In the genomic region with DNA sequence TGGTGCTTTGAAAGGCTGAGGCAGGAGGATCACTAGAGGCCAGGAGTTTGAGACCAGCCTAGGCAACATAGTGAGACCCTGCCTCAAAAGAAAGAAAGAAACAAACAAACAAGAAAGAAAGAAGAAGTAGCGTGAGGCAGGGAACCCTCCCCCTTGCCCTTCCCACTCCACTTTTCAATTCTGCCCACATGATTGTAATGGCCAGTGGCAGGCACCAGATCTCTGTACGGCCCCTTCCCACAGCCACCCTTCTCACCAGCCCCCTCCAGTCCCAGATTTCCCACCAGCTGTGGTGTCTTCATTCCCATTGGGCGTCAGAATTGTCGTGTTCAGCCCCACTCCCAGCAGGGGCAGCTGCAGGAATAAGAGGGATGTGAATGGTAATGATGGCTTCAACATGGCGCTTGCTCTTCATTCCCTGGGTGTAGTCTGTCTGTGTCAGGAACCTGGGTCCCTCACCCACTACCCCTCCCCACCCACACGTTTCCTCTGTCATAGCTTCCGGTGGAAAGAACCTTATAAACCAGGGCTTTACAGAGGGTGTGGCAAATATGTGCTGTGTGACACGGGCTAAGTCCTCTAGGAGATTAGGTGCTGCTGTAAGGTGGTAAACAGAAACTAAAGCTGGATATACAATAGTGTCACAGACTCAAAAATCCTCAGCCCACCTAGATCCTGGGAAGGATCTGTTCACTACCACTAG, we compare ENCODE assay signal across 10 cellular contexts. TPM values are rescaled to one million over a fixed set of nuclear protein-coding genes. Genes with fewer than 3 reads are reported as not detected.
DNase-seq lines count a peak whose midpoint lies in the region; ATAC-seq and TF ChIP-seq lines count a peak whose summit lies in the region.
"Had no signal": no experiment of that assay in that cellular context is flagged by ENCODE, and none has a peak within 500 bp of the region (broad histone marks: within the 10 kb centered on the region; RNA-seq: fewer than 3 reads in every experiment).

Gene IL2RG, minus strand, starts transcription at position 437 of the 703 bp plus-strand sequence. Its CDS starts 38 bp downstream, at position 399.

- POLR2A ChIA-PET in CD4-positive, alpha-beta T cell (lab: Charles Lee): interaction anchor here (1.0 to 4.3 kb wide), 16 partner anchors 9 to 422 kb away, joined by 3 to 106 read pairs (median 12); partner anchors contain the start of genes FOXO4, MED12, NONO and OGT

- peak within 1 kb of the TSS; percentile 98 for H3K4me3 Mint-ChIP-seq in CD4-positive, alpha-beta T cell
- peak within 1 kb of the TSS; percentile 99 for H3K4me3 Mint-ChIP-seq in activated CD8-positive, alpha-beta memory T cell treated with anti-CD3 and anti-CD28 coated beads, Interleukin-2, amount 10 ng/mL, durations not matched to agents 7 days and 5 days
- H3K4me3 Mint-ChIP-seq in osteocyte (ENCODE audit: unreplicated experiment) (no peak within 1 kb of the TSS), chondrocyte (ENCODE audit: unreplicated experiment) (no peak within 1 kb of the TSS)

- peak within 1 kb of the TSS; percentile 96 for H3K27ac ChIP-seq in CD4-positive, alpha-beta T cell (ENCODE audit: low read depth, low read length)
- H3K27ac ChIP-seq in muscle layer of duodenum (ENCODE audit: low read length) (peak within 1 kb of the TSS; percentile 63), testis (no peak within 1 kb of the TSS)
- H3K27ac ChIP-seq: epithelial cell of prostate had no signal

- peak within 1 kb of the TSS; percentile 99 for H3K27ac Mint-ChIP-seq in CD4-positive, alpha-beta T cell
- peak within 1 kb of the TSS; percentile 99 for H3K27ac Mint-ChIP-seq in activated CD8-positive, alpha-beta memory T cell treated with anti-CD3 and anti-CD28 coated beads, Interleukin-2, amount 10 ng/mL, durations not matched to agents 7 days and 5 days
- H3K27ac Mint-ChIP-seq in osteocyte (ENCODE audit: unreplicated experiment) (no peak within 1 kb of the TSS), chondrocyte (ENCODE audit: unreplicated experiment) (no peak within 1 kb of the TSS)

- DNase-seq in CD4-positive, alpha-beta T cell: peak; percentile 56 to 83 (median 66)
- peak; percentile 4 for DNase-seq in KG1 (lab: John Stamatoyannopoulos, UW)
- peak; percentile 88 for DNase-seq in activated CD8-positive, alpha-beta memory T cell treated with anti-CD3 and anti-CD28 coated beads, Interleukin-2, amount 10 ng/mL, durations not matched to agents 7 days and 5 days
- no peak for DNase-seq in testis
- no peak for DNase-seq in osteocyte (ENCODE audit: extremely low spot score, unreplicated experiment)
- DNase-seq in chondrocyte (ENCODE audit: low spot score): no peak

- intact Hi-C loops in CD4-positive, alpha-beta T cell (cut with DNase I, micrococcal nuclease): loop anchor here (1.0 to 5.0 kb wide), 3 partner anchors 10 to 421 kb away; partner anchors contain the start of genes OGT (in 1 of the 2) and TAF1 (in 1 of the 2)
- intact Hi-C loops in testis (cut with DNase I; ENCODE audit: low total_unique reads): no loop called here

- H3K36me3 Mint-ChIP-seq in CD4-positive, alpha-beta T cell (ENCODE audit: low read depth): peaks cover 58% of the 10 kb centered on the region
- peaks cover 49% of the 10 kb centered on the region for H3K36me3 Mint-ChIP-seq in activated CD8-positive, alpha-beta memory T cell treated with anti-CD3 and anti-CD28 coated beads, Interleukin-2, amount 10 ng/mL, durations not matched to agents 7 days and 5 days
- no peaks in the 10 kb centered on the region for H3K36me3 Mint-ChIP-seq in osteocyte (ENCODE audit: unreplicated experiment)
- no peaks in the 10 kb centered on the region for H3K36me3 Mint-ChIP-seq in chondrocyte (ENCODE audit: low read depth)

- no peak for TF ChIP-seq CTCF in CD4-positive, alpha-beta T cell (IDR thresholded peaks at IDR 0.05)
- TF ChIP-seq CTCF in testis (IDR thresholded peaks at IDR 0.05): no peak
- no peak for TF ChIP-seq CTCF in osteocyte (IDR thresholded peaks at IDR 0.05)
- no peak for TF ChIP-seq CTCF in chondrocyte (IDR thresholded peaks at IDR 0.05)

- no peaks in the 10 kb centered on the region for H3K36me3 ChIP-seq in muscle layer of duodenum (ENCODE audit: control insufficient read depth in 1 of 2, insufficient read depth in 2 of 2, low read length in 2 of 2)
- H3K36me3 ChIP-seq in testis (ENCODE audit: low read depth, missing control alignments): no peaks in the 10 kb centered on the region

- CTCF ChIA-PET in CD4-positive, alpha-beta T cell (lab: Charles Lee): interaction anchor here (1.4 to 4.1 kb wide), 3 partner anchors 9 to 18 kb away, joined by 3 to 23 read pairs (median 22); no protein-coding TSS in a partner anchor
- CTCF ChIA-PET in activated CD8-positive, alpha-beta memory T cell treated with anti-CD3 and anti-CD28 coated beads, Interleukin-2, amount 10 ng/mL, durations not matched to agents 7 days and 5 days (lab: Charles Lee): interaction anchor here (0.7 to 1.7 kb wide), 4 partner anchors 10 to 18 kb away, joined by 3 to 10 read pairs (median 4); no protein-coding TSS in a partner anchor

- H3K9me3 ChIP-seq in CD4-positive, alpha-beta T cell (ENCODE audit: control insufficient read depth, low read length): no peaks in the 10 kb centered on the region
- H3K9me3 ChIP-seq in muscle layer of duodenum (ENCODE audit: control insufficient read depth in 1 of 2, low read length in 2 of 2): no peaks in the 10 kb centered on the region
- H3K9me3 ChIP-seq in testis: no peaks in the 10 kb centered on the region

- TF ChIP-seq POLR2A in testis (IDR thresholded peaks at IDR 0.05): no peak

- no peaks in the 10 kb centered on the region for H3K27me3 ChIP-seq in CD4-positive, alpha-beta T cell (ENCODE audit: control insufficient read depth, insufficient read depth, low read length)
- H3K27me3 ChIP-seq in muscle layer of duodenum (ENCODE audit: low read depth, low read length): no peaks in the 10 kb centered on the region
- H3K27me3 ChIP-seq in testis: no peaks in the 10 kb centered on the region

- no peaks in the 10 kb centered on the region for H3K9me3 Mint-ChIP-seq in CD4-positive, alpha-beta T cell
- H3K9me3 Mint-ChIP-seq in activated CD8-positive, alpha-beta memory T cell treated with anti-CD3 and anti-CD28 coated beads, Interleukin-2, amount 10 ng/mL, durations not matched to agents 7 days and 5 days (ENCODE audit: low read depth): no peaks in the 10 kb centered on the region
- H3K9me3 Mint-ChIP-seq in osteocyte (ENCODE audit: unreplicated experiment) (no peaks in the 10 kb centered on the region), chondrocyte (ENCODE audit: low read depth) (no peaks in the 10 kb centered on the region)

- ATAC-seq in CD4-positive, alpha-beta T cell (ENCODE audit: poor library complexity): peak; percentile 81
- peak; percentile 87 for ATAC-seq in GM21367 (IDR thresholded peaks at IDR 0.05; ENCODE audit: unreplicated experiment)
- peak; percentile 77 for ATAC-seq in activated CD8-positive, alpha-beta memory T cell treated with anti-CD3 and anti-CD28 coated beads, Interleukin-2, amount 10 ng/mL, durations not matched to agents 7 days and 5 days

- no peaks in the 10 kb centered on the region for H3K27me3 Mint-ChIP-seq in CD4-positive, alpha-beta T cell
- no peaks in the 10 kb centered on the region for H3K27me3 Mint-ChIP-seq in activated CD8-positive, alpha-beta memory T cell treated with anti-CD3 and anti-CD28 coated beads, Interleukin-2, amount 10 ng/mL, durations not matched to agents 7 days and 5 days
- H3K27me3 Mint-ChIP-seq in osteocyte (ENCODE audit: unreplicated experiment): no peaks in the 10 kb centered on the region
- no peaks in the 10 kb centered on the region for H3K27me3 Mint-ChIP-seq in chondrocyte (ENCODE audit: low read depth)

- H3K4me1 ChIP-seq in muscle layer of duodenum (ENCODE audit: control insufficient read depth in 1 of 2, insufficient read depth in 2 of 2, low read length in 2 of 2) (no peaks in the 10 kb centered on the region), testis (no peaks in the 10 kb centered on the region)

- peak within 1 kb of the TSS in 1 of 2 donors; percentile 21 for H3K4me3 ChIP-seq in muscle layer of duodenum (ENCODE audit: low read depth in 1 of 2, low read length in 2 of 2)
- H3K4me3 ChIP-seq in testis: no peak within 1 kb of the TSS

- WGBS in testis, 2 donors: 75 to 79% methylated on average over 6 to 7 of the region's 8 CpGs

- H3K4me1 Mint-ChIP-seq in CD4-positive, alpha-beta T cell (ENCODE audit: low read depth): peaks cover 51% of the 10 kb centered on the region
- peaks cover 36% of the 10 kb centered on the region for H3K4me1 Mint-ChIP-seq in activated CD8-positive, alpha-beta memory T cell treated with anti-CD3 and anti-CD28 coated beads, Interleukin-2, amount 10 ng/mL, durations not matched to agents 7 days and 5 days
- H3K4me1 Mint-ChIP-seq in osteocyte (ENCODE audit: unreplicated experiment) (no peaks in the 10 kb centered on the region), chondrocyte (ENCODE audit: low read depth) (no peaks in the 10 kb centered on the region)

RNA-seq across cellular contexts. Expression of gene IL2RG, which starts in this region (rescaled TPM):
- 100 to 1,000 TPM; 213 to 225 TPM for total RNA-seq in CD4-positive, alpha-beta T cell
- total RNA-seq in activated CD8-positive, alpha-beta memory T cell treated with anti-CD3 and anti-CD28 coated beads, Interleukin-2, amount 10 ng/mL, durations not matched to agents 7 days and 5 days: 100 to 1,000 TPM; 370 to 512 TPM
- total RNA-seq in testis (1 to 10 TPM; 1.7 to 7.7 TPM), osteocyte (not detected in 2 replicates), chondrocyte (not detected in 3 replicates)
- polyA plus RNA-seq in testis (ENCODE audit: insufficient read depth, low read depth, low replicate concordance): 6.8 TPM
- total RNA-seq: Daoy had no signal

Comparison
In these comparisons a context has a peak if more than half of its experiments do, and no peak if none do; other contexts are left out.
1. RNA of gene IL2RG (total RNA-seq): 370 to 512 TPM in activated CD8-positive, alpha-beta memory T cell treated with anti-CD3 and anti-CD28 coated beads, Interleukin-2, amount 10 ng/mL, durations not matched to agents 7 days and 5 days and 213 to 225 TPM in CD4-positive, alpha-beta T cell; 1.7 to 7.7 TPM in testis, not detected in osteocyte and not detected in chondrocyte; every median in the first group is over 10 times any median in the second.
2. DNase-seq: peak in CD4-positive, alpha-beta T cell (10 of 10), KG1 (single experiment) and activated CD8-positive, alpha-beta memory T cell treated with anti-CD3 and anti-CD28 coated beads, Interleukin-2, amount 10 ng/mL, durations not matched to agents 7 days and 5 days (single experiment); none in testis (single experiment), osteocyte (single experiment) and chondrocyte (single experiment).
3. H3K27ac ChIP-seq: peak in CD4-positive, alpha-beta T cell (single experiment) and muscle layer of duodenum (single experiment); none in testis (0 of 2).
4. H3K27ac Mint-ChIP-seq: peak in CD4-positive, alpha-beta T cell (single experiment) and activated CD8-positive, alpha-beta memory T cell treated with anti-CD3 and anti-CD28 coated beads, Interleukin-2, amount 10 ng/mL, durations not matched to agents 7 days and 5 days (single experiment); none in osteocyte (single experiment) and chondrocyte (single experiment).
5. H3K4me3 Mint-ChIP-seq: peak in CD4-positive, alpha-beta T cell (single experiment) and activated CD8-positive, alpha-beta memory T cell treated with anti-CD3 and anti-CD28 coated beads, Interleukin-2, amount 10 ng/mL, durations not matched to agents 7 days and 5 days (single experiment); none in osteocyte (single experiment) and chondrocyte (single experiment).
6. Peak in every context shown above with its lines, with median percentiles within 50 percentile points of each other: ATAC-seq.